10 cellular contexts compared by ENCODE assay signal in genomic region chr11:134126197-134126822, GRCh38. TPM values are rescaled to one million over a fixed set of nuclear protein-coding genes. Genes with fewer than 3 reads are reported as not detected.
DNase-seq lines count a peak whose midpoint lies in the region; ATAC-seq, FAIRE-seq and TF ChIP-seq lines count a peak whose summit lies in the region.
"Had no signal": no experiment of that assay in that cellular context is flagged by ENCODE, and none has a peak within 500 bp of the region (broad histone marks: within the 10 kb centered on the region; RNA-seq: fewer than 3 reads in every experiment).

No MANE protein-coding gene starts in this region.

- H2AFZ ChIP-seq in mammary epithelial cell (ENCODE audit: low read depth, low read length), result no peak overlapping the region

- no peak overlapping the region for H3K4me3 Mint-ChIP-seq in activated CD8-positive, alpha-beta memory T cell treated with anti-CD3 and anti-CD28 coated beads, Interleukin-2, amount 10 ng/mL, durations not matched to agents 7 days and 5 days
- H3K4me3 Mint-ChIP-seq: memory B cell had no signal

- no peak for FAIRE-seq in GM19239 (lab: Jason Lieb, UNC)

- no peak overlapping the region for H3K27ac ChIP-seq in mammary epithelial cell (ENCODE audit: insufficient read depth, low read depth, low read length)
- peak overlapping the region; percentile 94 for H3K27ac ChIP-seq in layer of hippocampus (ENCODE audit: low read depth, low read length)
- peak overlapping the region; percentile 68 to 72 for H3K27ac ChIP-seq in thoracic aorta
- no peak overlapping the region for H3K27ac ChIP-seq in ovary

- CTCF ChIA-PET in activated CD8-positive, alpha-beta memory T cell treated with anti-CD3 and anti-CD28 coated beads, Interleukin-2, amount 10 ng/mL, durations not matched to agents 7 days and 5 days (lab: Charles Lee), result interaction anchor here (0.9 to 1.1 kb wide), 3 partner anchors 13 to 76 kb away, joined by 3 read pairs; no protein-coding TSS in a partner anchor
- CTCF ChIA-PET in mammary epithelial cell (lab: Charles Lee; ENCODE audit: low non-redundant PET), result interaction anchor here (0.6 to 1.0 kb wide), 2 partner anchors 9 to 80 kb away, joined by 4 read pairs; no protein-coding TSS in a partner anchor

- dilution Hi-C loops in mammary epithelial cell (cut with HindIII; ENCODE audit: low sequenced_read_pairs), result no loop called here

- TF ChIP-seq POLR2A in ovary (IDR thresholded peaks at IDR 0.05), result no peak

- H3K27ac Mint-ChIP-seq in activated CD8-positive, alpha-beta memory T cell treated with anti-CD3 and anti-CD28 coated beads, Interleukin-2, amount 10 ng/mL, durations not matched to agents 7 days and 5 days, result no peak overlapping the region
- H3K27ac Mint-ChIP-seq: memory B cell had no signal

- no TSS peak for BruUV-seq in mammary epithelial cell (replicated peaks; lab: Mats Ljungman, UMichigan)

- H3K9me3 Mint-ChIP-seq in activated CD8-positive, alpha-beta memory T cell treated with anti-CD3 and anti-CD28 coated beads, Interleukin-2, amount 10 ng/mL, durations not matched to agents 7 days and 5 days (ENCODE audit: low read depth), result peaks cover 3% of the 10 kb centered on the region

- whole genome bisulfite sequencing in mammary epithelial cell (ENCODE audit: low coverage, missing lambda C conversion rate), result 18% methylated on average over 1 of the region's 1 CpG
- WGBS in ovary, 3 donors, result 88 to 96% (median 95%) methylated on average over 1 of the region's 1 CpG

- intact Hi-C loops in mammary epithelial cell (cut with micrococcal nuclease) (no loop called here), ovary (cut with DNase I) (loop anchor here in 1 of 4 donors (5.0 kb wide), 1 partner anchor 74 kb away; no protein-coding TSS in a partner anchor)

- H4K20me1 ChIP-seq in mammary epithelial cell (ENCODE audit: insufficient read depth, low read length), result no peaks in the 10 kb centered on the region

- no peak overlapping the region for H3K9ac ChIP-seq in mammary epithelial cell (ENCODE audit: insufficient read depth, low read length)

- no peak for DNase-seq in activated CD8-positive, alpha-beta memory T cell treated with anti-CD3 and anti-CD28 coated beads, Interleukin-2, amount 10 ng/mL, durations not matched to agents 7 days and 5 days
- no peak for DNase-seq in activated CD8-positive, alpha-beta memory T cell treated with anti-CD3 and anti-CD28 coated beads, Interleukin-2, amount 50 U/mL, for 4 hours
- DNase-seq in mammary epithelial cell (peak; percentile 68), thoracic aorta (ENCODE audit: low spot score) (no peak), HPDE6-E6E7 (ENCODE audit: extremely low spot score) (no peak), GM19239 (ENCODE audit: insufficient read length, low spot score) (no peak), ovary (no peak)
- DNase-seq: NCI-H1105 treated with DMSO at 0.1 percent for 48 hours had no signal

- H3K4me1 ChIP-seq in mammary epithelial cell (ENCODE audit: insufficient read depth, low read length), result peaks cover 27% of the 10 kb centered on the region
- H3K4me1 ChIP-seq in thoracic aorta (ENCODE audit: control insufficient read depth in 1 of 2, low read depth in 2 of 2), result peaks cover 30 to 49% of the 10 kb centered on the region in 2 donors
- H3K4me1 ChIP-seq in ovary (ENCODE audit: insufficient read depth), result peaks cover 6% of the 10 kb centered on the region

- no peak overlapping the region for H3K4me3 ChIP-seq in mammary epithelial cell (replicated peaks in 1 of 3; ENCODE audit: insufficient read depth in 1 of 3, low read depth in 2 of 3, low read length in 3 of 3)
- H3K4me3 ChIP-seq in thoracic aorta, result no peak overlapping the region
- no peak overlapping the region for H3K4me3 ChIP-seq in ovary

- no peaks in the 10 kb centered on the region for H3K9me3 ChIP-seq in mammary epithelial cell (replicated peaks; ENCODE audit: insufficient read depth, low read length)
- no peaks in the 10 kb centered on the region for H3K9me3 ChIP-seq in thoracic aorta
- H3K9me3 ChIP-seq in ovary, result no peaks in the 10 kb centered on the region

- H3K36me3 Mint-ChIP-seq in activated CD8-positive, alpha-beta memory T cell treated with anti-CD3 and anti-CD28 coated beads, Interleukin-2, amount 10 ng/mL, durations not matched to agents 7 days and 5 days, result peaks cover under 1% of the 10 kb centered on the region

- ATAC-seq in activated CD8-positive, alpha-beta memory T cell treated with anti-CD3 and anti-CD28 coated beads, Interleukin-2, amount 10 ng/mL, durations not matched to agents 7 days and 5 days, result peak; percentile 53
- no peak for ATAC-seq in thoracic aorta (ENCODE audit: insufficient number of reproducible peaks, low FRiP score, low read depth)

- H3K27me3 Mint-ChIP-seq in activated CD8-positive, alpha-beta memory T cell treated with anti-CD3 and anti-CD28 coated beads, Interleukin-2, amount 10 ng/mL, durations not matched to agents 7 days and 5 days, result peaks cover 34% of the 10 kb centered on the region

- H3K36me3 ChIP-seq in mammary epithelial cell (ENCODE audit: insufficient read depth, low read length) (no peaks in the 10 kb centered on the region), thoracic aorta (no peaks in the 10 kb centered on the region), ovary (no peaks in the 10 kb centered on the region)

- peaks cover 20% of the 10 kb centered on the region for H3K4me1 Mint-ChIP-seq in activated CD8-positive, alpha-beta memory T cell treated with anti-CD3 and anti-CD28 coated beads, Interleukin-2, amount 10 ng/mL, durations not matched to agents 7 days and 5 days

- TF ChIP-seq CTCF in mammary epithelial cell (conservative IDR thresholded peaks at IDR 0.05 in 1 of 2, IDR thresholded peaks at IDR 0.05 in 1 of 2; ENCODE audit: extremely low read depth in 1 of 2, insufficient read depth in 1 of 2, low read depth in 1 of 2, low read length in 2 of 2) (no peak), thoracic aorta (IDR thresholded peaks at IDR 0.05) (no peak), ovary (IDR thresholded peaks at IDR 0.05) (no peak)

- H3K4me2 ChIP-seq in mammary epithelial cell (ENCODE audit: insufficient read depth, low read depth, low read length), result no peak overlapping the region

- in situ Hi-C loops in mammary epithelial cell (cut with MboI; ENCODE audit: low sequenced_read_pairs in 2 of 2), result no loop called here

- H3K79me2 ChIP-seq in mammary epithelial cell (ENCODE audit: insufficient read depth, low read length), result no peaks in the 10 kb centered on the region

- no peaks in the 10 kb centered on the region for H3K27me3 ChIP-seq in mammary epithelial cell (ENCODE audit: insufficient read depth, low read length)
- H3K27me3 ChIP-seq in layer of hippocampus (ENCODE audit: control insufficient read depth, insufficient read depth, low read length), result no peaks in the 10 kb centered on the region
- no peaks in the 10 kb centered on the region for H3K27me3 ChIP-seq in thoracic aorta (replicated peaks; ENCODE audit: insufficient read depth)
- H3K27me3 ChIP-seq in ovary, result no peaks in the 10 kb centered on the region

- no peak for TF ChIP-seq EP300 in ovary (IDR thresholded peaks at IDR 0.05)

RNA-seq across cellular contexts. Expression of gene JAM3, which starts 57.4 kb away (rescaled TPM):
- 1 to 10 TPM; 3.2 to 4.4 TPM for total RNA-seq in activated CD8-positive, alpha-beta memory T cell treated with anti-CD3 and anti-CD28 coated beads, Interleukin-2, amount 10 ng/mL, durations not matched to agents 7 days and 5 days
- total RNA-seq in mammary epithelial cell (10 to 100 TPM; 19.8 to 40.7 TPM), thoracic aorta (100 to 1,000 TPM in 1 of 2 donors, 10 to 100 TPM in 1; 83.7 to 110 TPM), ovary (10 to 100 TPM; 32.5 to 95.0 (median 72.3) TPM)
- polyA plus RNA-seq in mammary epithelial cell (5.8 TPM), ovary (10 to 100 TPM; 43.1 to 86.5 TPM)
- 45.0 TPM for polyA minus RNA-seq in mammary epithelial cell

Comparison
In these comparisons a context has a peak if more than half of its experiments do, and no peak if none do; other contexts are left out.
1. H3K27ac ChIP-seq: peak in layer of hippocampus (single experiment) and thoracic aorta (2 of 2); none in mammary epithelial cell (single experiment) and ovary (0 of 2).